12 cellular contexts compared by ENCODE assay signal in genomic region chr6:31576897-31577341, GRCh38. TPM values are rescaled to one million over a fixed set of nuclear protein-coding genes. Genes with fewer than 3 reads are reported as not detected.
DNase-seq lines count a peak whose midpoint lies in the region; ATAC-seq lines count a peak whose summit lies in the region.
"Had no signal": no experiment of that assay in that cellular context is flagged by ENCODE, and none has a peak within 500 bp of the region (broad histone marks: within the 10 kb centered on the region; RNA-seq: fewer than 3 reads in every experiment).

No MANE protein-coding gene starts in this region.

- POLR2A ChIA-PET in activated CD4-positive, alpha-beta T cell treated with anti-CD3 and anti-CD28 coated beads for 36 hours (lab: Charles Lee), result interaction anchor here (0.9 to 4.9 kb wide), 4 partner anchors 9 to 26 kb away, joined by 3 to 43 read pairs (median 18); partner anchors contain the start of gene LST1

- peaks cover 63% of the 10 kb centered on the region for H3K4me1 Mint-ChIP-seq in activated CD4-positive, alpha-beta T cell treated with anti-CD3 and anti-CD28 coated beads for 36 hours
- peaks cover 91 to 92% of the 10 kb centered on the region in 2 donors for H3K4me1 Mint-ChIP-seq in immature natural killer cell
- peaks cover 80% of the 10 kb centered on the region for H3K4me1 Mint-ChIP-seq in stimulated activated naive CD8-positive, alpha-beta T cell treated with anti-CD3 and anti-CD28 coated beads, Interleukin-15, amount 100 ng/mL, for 72 hours

- no peak for ATAC-seq in activated CD4-positive, alpha-beta T cell treated with anti-CD3 and anti-CD28 coated beads for 36 hours
- ATAC-seq in stimulated activated naive CD8-positive, alpha-beta T cell treated with anti-CD3 and anti-CD28 coated beads, Interleukin-15, amount 100 ng/mL, for 72 hours, result no peak
- no peak for ATAC-seq in GM21825 (IDR thresholded peaks at IDR 0.05; ENCODE audit: unreplicated experiment)
- no peak for ATAC-seq in GM21515 (IDR thresholded peaks at IDR 0.05; ENCODE audit: unreplicated experiment)
- ATAC-seq: HCT116 had no signal

- intact Hi-C loops in activated CD4-positive, alpha-beta T cell treated with anti-CD3 and anti-CD28 coated beads for 36 hours (cut with DNase I, micrococcal nuclease), result loop anchor here in 1 of 2 experiments (5.0 to 10.0 kb wide), 3 partner anchors 245 to 1232 kb away; partner anchors contain the start of gene RPP21

- no peaks in the 10 kb centered on the region for H3K9me3 Mint-ChIP-seq in activated CD4-positive, alpha-beta T cell treated with anti-CD3 and anti-CD28 coated beads for 36 hours (ENCODE audit: low read depth)
- H3K9me3 Mint-ChIP-seq in immature natural killer cell, result no peaks in the 10 kb centered on the region
- no peaks in the 10 kb centered on the region for H3K9me3 Mint-ChIP-seq in stimulated activated naive CD8-positive, alpha-beta T cell treated with anti-CD3 and anti-CD28 coated beads, Interleukin-15, amount 100 ng/mL, for 72 hours

- H3K4me3 Mint-ChIP-seq in activated CD4-positive, alpha-beta T cell treated with anti-CD3 and anti-CD28 coated beads for 36 hours, result peak overlapping the region; percentile 97
- H3K4me3 Mint-ChIP-seq in immature natural killer cell, result peak overlapping the region; percentile 79 to 96 (median 86)
- peak overlapping the region; percentile 86 to 97 for H3K4me3 Mint-ChIP-seq in stimulated activated naive CD8-positive, alpha-beta T cell treated with anti-CD3 and anti-CD28 coated beads, Interleukin-15, amount 100 ng/mL, for 72 hours

- H3K36me3 Mint-ChIP-seq in activated CD4-positive, alpha-beta T cell treated with anti-CD3 and anti-CD28 coated beads for 36 hours (ENCODE audit: low read depth), result peaks cover 63% of the 10 kb centered on the region
- H3K36me3 Mint-ChIP-seq in immature natural killer cell, result peaks cover 6 to 10% (median 9%) of the 10 kb centered on the region in 3 donors

- CTCF ChIA-PET in activated CD4-positive, alpha-beta T cell treated with anti-CD3 and anti-CD28 coated beads for 36 hours (lab: Charles Lee), result interaction anchor here (0.9 to 28.5 kb wide), 7 partner anchors 0 to 84 kb away, joined by 3 to 873 read pairs (median 50); partner anchors contain the start of genes ATP6V1G2, LST1, LTA and LTB

- H3K27ac Mint-ChIP-seq in activated CD4-positive, alpha-beta T cell treated with anti-CD3 and anti-CD28 coated beads for 36 hours, result peak overlapping the region; percentile 98
- H3K27ac Mint-ChIP-seq in immature natural killer cell, result peak overlapping the region; percentile 86 to 97 (median 94)
- H3K27ac Mint-ChIP-seq in stimulated activated naive CD8-positive, alpha-beta T cell treated with anti-CD3 and anti-CD28 coated beads, Interleukin-15, amount 100 ng/mL, for 72 hours, result peak overlapping the region in 1 of 2 donors; percentile 28

- no peaks in the 10 kb centered on the region for H3K27me3 Mint-ChIP-seq in activated CD4-positive, alpha-beta T cell treated with anti-CD3 and anti-CD28 coated beads for 36 hours
- peaks cover 6 to 15% (median 10%) of the 10 kb centered on the region in 3 donors for H3K27me3 Mint-ChIP-seq in immature natural killer cell (ENCODE audit: low read depth in 3 of 3)
- H3K27me3 Mint-ChIP-seq in stimulated activated naive CD8-positive, alpha-beta T cell treated with anti-CD3 and anti-CD28 coated beads, Interleukin-15, amount 100 ng/mL, for 72 hours, result no peaks in the 10 kb centered on the region

- peak; percentile 73 for DNase-seq in activated CD4-positive, alpha-beta T cell treated with anti-CD3 and anti-CD28 coated beads for 36 hours
- DNase-seq in activated CD4-positive, alpha-beta T cell treated with anti-CD3 and anti-CD28 coated beads, Interleukin-2, amount 50 U/mL, for 1 hour, result no peak
- peak; percentile 67 for DNase-seq in activated CD4-positive, alpha-beta T cell treated with anti-CD3 and anti-CD28 coated beads for 48 hours
- DNase-seq in immature natural killer cell, result peak; percentile 71 to 74 (median 74)
- DNase-seq in stimulated activated naive CD8-positive, alpha-beta T cell treated with anti-CD3 and anti-CD28 coated beads, Interleukin-15, amount 100 ng/mL, for 72 hours, result peak in 1 of 2 donors; percentile 48
- no peak for DNase-seq in hepatic stellate cell (ENCODE audit: low spot score)
- DNase-seq: aorta, NCI-H345 had no signal

RNA-seq across cellular contexts. Expression of gene TNF, which starts 1.6 kb away (rescaled TPM):
- total RNA-seq in activated CD4-positive, alpha-beta T cell treated with anti-CD3 and anti-CD28 coated beads for 36 hours, result 10 to 100 TPM; 82.3 to 93.3 TPM
- 1 to 10 TPM; 2.1 to 5.9 (median 5.6) TPM for polyA plus RNA-seq in immature natural killer cell

RNA-seq across cellular contexts. Expression of gene LTA, which starts 4.8 kb away (rescaled TPM):
- total RNA-seq in activated CD4-positive, alpha-beta T cell treated with anti-CD3 and anti-CD28 coated beads for 36 hours, result 100 to 1,000 TPM; 396 to 570 TPM
- 1 to 10 TPM; 1.4 to 6.6 (median 3.1) TPM for polyA plus RNA-seq in immature natural killer cell
- total RNA-seq: A673, aorta had no signal

RNA-seq across cellular contexts. Expression of gene LTB, which starts 5.3 kb away (rescaled TPM):
- total RNA-seq in activated CD4-positive, alpha-beta T cell treated with anti-CD3 and anti-CD28 coated beads for 36 hours, result 10 to 100 TPM; 44.9 to 73.3 TPM
- polyA plus RNA-seq in immature natural killer cell, result 100 to 1,000 TPM; 132 to 137 (median 133) TPM
- total RNA-seq: A673 had no signal

RNA-seq across cellular contexts. Expression of gene LST1, which starts 9.2 kb away (rescaled TPM):
- 10 to 100 TPM in 1 of 2 experiments, 1 to 10 TPM in 1; 9.1 to 11.1 TPM for total RNA-seq in activated CD4-positive, alpha-beta T cell treated with anti-CD3 and anti-CD28 coated beads for 36 hours
- 10 to 100 TPM; 20.3 to 44.8 (median 42.3) TPM for polyA plus RNA-seq in immature natural killer cell
- total RNA-seq: A673 had no signal

RNA-seq across cellular contexts. Expression of gene NCR3, which starts 15.9 kb away (rescaled TPM):
- total RNA-seq in activated CD4-positive, alpha-beta T cell treated with anti-CD3 and anti-CD28 coated beads for 36 hours, result 1 to 10 TPM; 5.4 to 6.6 TPM
- 100 to 1,000 TPM; 393 to 414 (median 409) TPM for polyA plus RNA-seq in immature natural killer cell
- total RNA-seq: A673, aorta had no signal
- polyA plus RNA-seq: aorta had no signal

Comparison
In these comparisons a context has a peak if more than half of its experiments do, and no peak if none do; other contexts are left out.
1. DNase-seq: peak in activated CD4-positive, alpha-beta T cell treated with anti-CD3 and anti-CD28 coated beads for 36 hours (single experiment), activated CD4-positive, alpha-beta T cell treated with anti-CD3 and anti-CD28 coated beads for 48 hours (single experiment) and immature natural killer cell (3 of 3); none in activated CD4-positive, alpha-beta T cell treated with anti-CD3 and anti-CD28 coated beads, Interleukin-2, amount 50 U/mL, for 1 hour (single experiment) and hepatic stellate cell (single experiment).
2. Peak in every context shown above with its lines, with median percentiles within 50 percentile points of each other: H3K4me3 Mint-ChIP-seq.